ENCODE assay signal across 22 cellular contexts in genomic region chr5:135223891-135224625, GRCh38.
A peak's percentile ranks its signal among the peaks of the same experiment; 100 is the strongest.
DNase-seq lines count a peak whose midpoint lies in the region; ATAC-seq and TF ChIP-seq lines count a peak whose summit lies in the region.
"Had no signal": no experiment of that assay in that cellular context is flagged by ENCODE, and none has a peak within 500 bp of the region (broad histone marks: within the 10 kb centered on the region; RNA-seq: fewer than 3 reads in every experiment).

No MANE protein-coding gene starts in this region.

- H3K18ac ChIP-seq in IMR-90 (ENCODE audit: low read depth, low read length): no peak overlapping the region

- H2BK15ac ChIP-seq in IMR-90 (ENCODE audit: low read depth, low read length): no peak overlapping the region; the same call in 2 of the 3 replicates

- CTCF ChIA-PET in IMR-90 (lab: Yijun Ruan, JAX): no interaction called here

- TF ChIP-seq RAD21 in IMR-90 (IDR thresholded peaks at IDR 0.05; ENCODE audit: low read length): no peak

- H3K4ac ChIP-seq in IMR-90 (ENCODE audit: low read depth, low read length): no peak overlapping the region

- H2BK5ac ChIP-seq in IMR-90 (ENCODE audit: low read depth, low read length, poor library complexity, severe bottlenecking): no peak overlapping the region

- peaks cover 3% of the 10 kb centered on the region for H3K4me1 Mint-ChIP-seq in chondrocyte (ENCODE audit: low read depth)
- H3K4me1 Mint-ChIP-seq: activated CD8-positive, alpha-beta memory T cell treated with anti-CD3 and anti-CD28 coated beads, Interleukin-2, amount 10 ng/mL, durations not matched to agents 7 days and 5 days; IgD-negative memory B cell had no signal

- WGBS in IMR-90 (ENCODE audit: extremely low coverage in 2 of 2, insufficient read length in 1 of 2), 2 experiments: 69% methylated on average over 4 of the region's 5 CpGs; no CpG with 5 or more reads in 1 of the 2 experiments

- H2BK120ac ChIP-seq in IMR-90 (ENCODE audit: low read depth, low read length): no peak overlapping the region

- H3K27ac ChIP-seq in IMR-90 (ENCODE audit: insufficient read depth, low read length): no peak overlapping the region
- H3K27ac ChIP-seq: ascending aorta, left lung, pancreas, tibial nerve had no signal

- H4K20me1 ChIP-seq in IMR-90 (ENCODE audit: insufficient read depth, low read length): no peaks in the 10 kb centered on the region

- dilution Hi-C loops in IMR-90 (cut with HindIII; ENCODE audit: low sequenced_read_pairs, unreplicated experiment): no loop called here

- no peak overlapping the region for H3K4me3 ChIP-seq in IMR-90 (ENCODE audit: insufficient read depth, low read depth, low read length)
- H3K4me3 ChIP-seq: ascending aorta, left lung, pancreas, skin epidermis, tibial nerve had no signal

- H2AK9ac ChIP-seq in IMR-90 (replicated peaks; ENCODE audit: low read depth, low read length, poor library complexity): no peak overlapping the region

- BruUV-seq in IMR-90 (replicated peaks; lab: Mats Ljungman, UMichigan): no TSS peak

- H3K14ac ChIP-seq in IMR-90 (replicated peaks; ENCODE audit: low read depth, low read length): no peak overlapping the region

- no peak overlapping the region for H2AFZ ChIP-seq in IMR-90 (replicated peaks; ENCODE audit: low read length, poor library complexity)

- H3K79me1 ChIP-seq in IMR-90 (ENCODE audit: low read depth in 1 of 2, low read length in 2 of 2): peaks cover 0 to 4% of the 10 kb centered on the region in 2 experiments; a peak in 1 of 4 replicates

- H2BK20ac ChIP-seq in IMR-90 (ENCODE audit: low read depth, low read length): no peak overlapping the region

- no peak overlapping the region for H4K5ac ChIP-seq in IMR-90 (ENCODE audit: low read depth, low read length)

- H3K27me3 ChIP-seq in IMR-90 (ENCODE audit: control insufficient read depth, insufficient read depth, low read length): peaks cover 5% of the 10 kb centered on the region; the same call in 1 of the 2 replicates
- H3K27me3 ChIP-seq: ascending aorta, left lung, pancreas, tibial nerve had no signal

- POLR2A ChIA-PET in IMR-90 (lab: Charles Lee; ENCODE audit: unreplicated experiment): no interaction called here

- H3K4me3 Mint-ChIP-seq in chondrocyte (ENCODE audit: unreplicated experiment): no peak overlapping the region
- H3K4me3 Mint-ChIP-seq: activated CD8-positive, alpha-beta memory T cell treated with anti-CD3 and anti-CD28 coated beads, Interleukin-2, amount 10 ng/mL, durations not matched to agents 7 days and 5 days had no signal

- no peaks in the 10 kb centered on the region for H3K9me3 ChIP-seq in IMR-90 (ENCODE audit: control insufficient read depth, insufficient read depth, low read length)
- H3K9me3 ChIP-seq: ascending aorta, left lung, pancreas had no signal

- H3K4me1 ChIP-seq in IMR-90 (ENCODE audit: control insufficient read depth, insufficient read depth, low read length): peaks cover 2% of the 10 kb centered on the region; the same call in 1 of the 2 replicates
- H3K4me1 ChIP-seq: left lung, pancreas, tibial nerve had no signal

- DNase-seq in IMR-90 (no peak), NOMO-1 (lab: John Stamatoyannopoulos, UW; ENCODE audit: unreplicated experiment in 2 of 2) (peak; percentile 58 to 68), chondrocyte (ENCODE audit: low spot score) (peak; percentile 13), sciatic nerve (ENCODE audit: low spot score) (peak; percentile 18), GM19240 (ENCODE audit: insufficient read length, low spot score) (no peak)
- DNase-seq in stimulated activated naive CD4-positive, alpha-beta T cell (lab: John Stamatoyannopoulos, UW): no peak
- DNase-seq in stimulated activated CD4-positive, alpha-beta T cell treated with anti-CD3 and anti-CD28 coated beads, Interleukin-1b, Interleukin-23, amount 100 ng/mL, for 48 hours: no peak
- DNase-seq: activated CD8-positive, alpha-beta memory T cell treated with anti-CD3 and anti-CD28 coated beads, Interleukin-2, amount 10 ng/mL, durations not matched to agents 7 days and 5 days; foreskin melanocyte; GOT3; NCI-H1417 treated with DMSO at 0.1 percent for 48 hours; NCI-H2171 treated with DMSO at 0.1 percent for 48 hours; NCI-H774; T-helper 1 cell had no signal

- H3K23ac ChIP-seq in IMR-90 (ENCODE audit: low read depth, low read length): no peak overlapping the region

- in situ Hi-C loops in IMR-90 (cut with MboI; ENCODE audit: low sequenced_read_pairs): no loop called here

- no peak overlapping the region for H3K56ac ChIP-seq in IMR-90 (ENCODE audit: extremely low read depth, insufficient read depth, low read length)

- no peak overlapping the region for H3K27ac Mint-ChIP-seq in chondrocyte (ENCODE audit: unreplicated experiment)
- H3K27ac Mint-ChIP-seq: activated CD8-positive, alpha-beta memory T cell treated with anti-CD3 and anti-CD28 coated beads, Interleukin-2, amount 10 ng/mL, durations not matched to agents 7 days and 5 days; IgD-negative memory B cell had no signal

- no peak overlapping the region for H4K91ac ChIP-seq in IMR-90 (ENCODE audit: insufficient read depth, low read depth, low read length)

- no peak for TF ChIP-seq POLR2A in IMR-90 (IDR thresholded peaks at IDR 0.05; ENCODE audit: low read depth, low read length)

- H3K4me2 ChIP-seq in IMR-90 (ENCODE audit: low read depth, low read length): no peak overlapping the region

- no peak overlapping the region for H3K9ac ChIP-seq in IMR-90 (ENCODE audit: low read depth, low read length)

- peaks cover 4% of the 10 kb centered on the region; the same call in 1 of the 2 replicates for H3K9me1 ChIP-seq in IMR-90 (ENCODE audit: insufficient read depth, low read length)

- TF ChIP-seq CTCF in IMR-90 (conservative IDR thresholded peaks at IDR 0.05; ENCODE audit: low read depth, low read length) (no peak), chondrocyte (IDR thresholded peaks at IDR 0.05) (no peak)

- ATAC-seq in IMR-90 (ENCODE audit: low read depth): no peak
- no peak for ATAC-seq in sciatic nerve
- ATAC-seq in HG03439 (IDR thresholded peaks at IDR 0.05; ENCODE audit: unreplicated experiment): no peak
- ATAC-seq: activated CD4-positive, CD25-positive, alpha-beta regulatory T cell treated with anti-CD3 and anti-CD28 coated beads, Interleukin-2, amount 50 U/mL, for 24 hours; activated CD8-positive, alpha-beta memory T cell treated with anti-CD3 and anti-CD28 coated beads, Interleukin-2, amount 10 ng/mL, durations not matched to agents 7 days and 5 days; left lung; pancreas had no signal

- no peak overlapping the region for H4K8ac ChIP-seq in IMR-90 (ENCODE audit: low read depth in 2 of 2, low read length in 2 of 2)

- no peaks in the 10 kb centered on the region for H3K9me3 Mint-ChIP-seq in chondrocyte (ENCODE audit: low read depth)
- H3K9me3 Mint-ChIP-seq: IgD-negative memory B cell had no signal

- intact Hi-C loops in IMR-90 (cut with micrococcal nuclease) (no loop called here), sciatic nerve (cut with DNase I) (no loop called here)

- H2AK5ac ChIP-seq in IMR-90 (ENCODE audit: low read depth, low read length): peak overlapping the region; percentile 59; the same call in 1 of the 2 replicates

- H3K36me3 Mint-ChIP-seq in chondrocyte (ENCODE audit: low read depth): no peaks in the 10 kb centered on the region
- H3K36me3 Mint-ChIP-seq: activated CD8-positive, alpha-beta memory T cell treated with anti-CD3 and anti-CD28 coated beads, Interleukin-2, amount 10 ng/mL, durations not matched to agents 7 days and 5 days; IgD-negative memory B cell had no signal

- H3K27me3 Mint-ChIP-seq in chondrocyte (ENCODE audit: low read depth): peaks cover 17% of the 10 kb centered on the region

- H3K36me3 ChIP-seq in IMR-90 (ENCODE audit: control insufficient read depth, insufficient read depth, low read length): no peaks in the 10 kb centered on the region
- H3K36me3 ChIP-seq: ascending aorta, left lung, pancreas, tibial nerve had no signal

TF ChIP-seq in IMR-90, 13 proteins besides CTCF, POLR2A, EP300 and RAD21:
- TF ChIP-seq ELK1 (IDR thresholded peaks at IDR 0.05; ENCODE audit: borderline replicate concordance, low read depth, low read length) (no peak), MAZ (IDR thresholded peaks at IDR 0.05; ENCODE audit: borderline replicate concordance, low read depth, low read length) (no peak), CEBPB (IDR thresholded peaks at IDR 0.05; ENCODE audit: low read depth, low read length) (no peak), FOS (IDR thresholded peaks at IDR 0.05; ENCODE audit: low read depth, low read length) (no peak), SMC3 (IDR thresholded peaks at IDR 0.05; ENCODE audit: low read depth, low read length) (no peak), NFE2L2 (IDR thresholded peaks at IDR 0.05; ENCODE audit: low read depth, low read length) (no peak)
TF ChIP-seq in IMR-90: peak in this region for 0.

Comparison
In these comparisons a context has a peak if more than half of its experiments do, and no peak if none do; other contexts are left out.
1. DNase-seq: peak in NOMO-1 (2 of 2), chondrocyte (single experiment) and sciatic nerve (single experiment); none in IMR-90 (single experiment), stimulated activated naive CD4-positive, alpha-beta T cell (0 of 6), GM19240 (single experiment) and stimulated activated CD4-positive, alpha-beta T cell treated with anti-CD3 and anti-CD28 coated beads, Interleukin-1b, Interleukin-23, amount 100 ng/mL, for 48 hours (single experiment).